8 cellular contexts compared by ENCODE assay signal in the genomic region with DNA sequence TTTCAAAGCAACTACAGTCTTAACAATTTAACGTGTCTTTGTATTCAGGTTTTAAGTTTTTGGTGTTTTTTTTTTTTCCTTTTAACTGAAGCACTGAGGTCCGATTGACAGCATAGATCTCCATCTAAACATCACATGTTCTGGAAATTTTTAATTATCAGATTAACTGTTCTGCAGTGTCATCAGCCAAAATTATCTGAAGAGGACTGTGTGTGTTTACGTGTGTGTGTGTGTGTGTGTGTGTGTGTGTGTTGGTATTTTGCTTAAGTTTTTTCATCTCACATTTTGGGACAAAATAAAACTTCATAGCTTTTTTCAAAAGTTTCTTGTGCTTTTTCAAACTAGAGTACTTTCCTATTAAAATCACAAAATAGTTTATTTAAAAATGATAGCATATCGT. TPM values are rescaled to one million over a fixed set of nuclear protein-coding genes. Genes with fewer than 3 reads are reported as not detected.
DNase-seq lines count a peak whose midpoint lies in the region; ATAC-seq and TF ChIP-seq lines count a peak whose summit lies in the region.

No MANE protein-coding gene starts in this region.

- intact Hi-C loops in transverse colon (cut with DNase I; ENCODE audit: low total_unique reads) = loop anchor here (5.0 kb wide), 1 partner anchor 172 kb away; a partner anchor contains a TSS

- TF ChIP-seq POLR2A in transverse colon (IDR thresholded peaks at IDR 0.05) = no peak

- no peak for TF ChIP-seq RAD21 in liver (IDR thresholded peaks at IDR 0.05)

- no peaks in the 10 kb centered on the region for H3K36me3 Mint-ChIP-seq in activated T-cell treated with anti-CD3 and anti-CD28 coated beads, Interleukin-2, amount 50 U/mL, for 4 hours (ENCODE audit: insufficient read depth)
- H3K36me3 Mint-ChIP-seq in activated naive CD8-positive, alpha-beta T cell treated with anti-CD3 and anti-CD28 coated beads, Interleukin-2, amount 50 U/mL, for 24 hours (ENCODE audit: low read depth) = no peaks in the 10 kb centered on the region

- H3K27me3 ChIP-seq in liver (ENCODE audit: control insufficient read depth in 4 of 4, insufficient read depth in 4 of 4, low read length in 3 of 4) = no peaks in the 10 kb centered on the region
- peaks cover under 1% of the 10 kb centered on the region for H3K27me3 ChIP-seq in transverse colon

- no peaks in the 10 kb centered on the region for H3K27me3 Mint-ChIP-seq in activated T-cell treated with anti-CD3 and anti-CD28 coated beads, Interleukin-2, amount 50 U/mL, for 4 hours (ENCODE audit: low read depth)
- H3K27me3 Mint-ChIP-seq in activated naive CD8-positive, alpha-beta T cell treated with anti-CD3 and anti-CD28 coated beads, Interleukin-2, amount 50 U/mL, for 24 hours = no peaks in the 10 kb centered on the region

- DNase-seq in activated T-cell treated with anti-CD3 and anti-CD28 coated beads, Interleukin-2, amount 50 U/mL, for 4 hours = no peak
- no peak for DNase-seq in activated T-cell treated with anti-CD3 and anti-CD28 coated beads, Interleukin-2, amount 50 U/mL, for 1 hour
- no peak for DNase-seq in activated naive CD8-positive, alpha-beta T cell treated with anti-CD3 and anti-CD28 coated beads, Interleukin-2, amount 50 U/mL, for 24 hours
- DNase-seq in transverse colon = no peak
- DNase-seq in activated CD4-positive, CD25-positive, alpha-beta regulatory T cell treated with anti-CD3 and anti-CD28 coated beads, Interleukin-2, amount 50 U/mL, for 72 hours = no peak
- no peak for DNase-seq in stimulated activated naive CD4-positive, alpha-beta T cell (lab: John Stamatoyannopoulos, UW)

- peak overlapping the region; percentile 89 for H3K4me3 Mint-ChIP-seq in activated T-cell treated with anti-CD3 and anti-CD28 coated beads, Interleukin-2, amount 50 U/mL, for 4 hours
- no peak overlapping the region for H3K4me3 Mint-ChIP-seq in activated naive CD8-positive, alpha-beta T cell treated with anti-CD3 and anti-CD28 coated beads, Interleukin-2, amount 50 U/mL, for 24 hours

- no peaks in the 10 kb centered on the region for H3K9me3 ChIP-seq in liver (ENCODE audit: control insufficient read depth in 4 of 4, low read length in 3 of 4)
- no peaks in the 10 kb centered on the region for H3K9me3 ChIP-seq in transverse colon

- H3K27ac Mint-ChIP-seq in activated naive CD8-positive, alpha-beta T cell treated with anti-CD3 and anti-CD28 coated beads, Interleukin-2, amount 50 U/mL, for 24 hours = peak overlapping the region; percentile 95

- TF ChIP-seq EP300 in transverse colon (IDR thresholded peaks at IDR 0.05; ENCODE audit: low read depth) = no peak

- WGBS in liver = 26% methylated on average over 4 of the region's 4 CpGs
- WGBS in transverse colon (ENCODE audit: low coverage in 1 of 2), 2 donors = 28 to 38% methylated on average over 3 to 4 of the region's 4 CpGs

- no peaks in the 10 kb centered on the region for H3K9me3 Mint-ChIP-seq in activated T-cell treated with anti-CD3 and anti-CD28 coated beads, Interleukin-2, amount 50 U/mL, for 4 hours
- H3K9me3 Mint-ChIP-seq in activated naive CD8-positive, alpha-beta T cell treated with anti-CD3 and anti-CD28 coated beads, Interleukin-2, amount 50 U/mL, for 24 hours = no peaks in the 10 kb centered on the region

- no peak for TF ChIP-seq CTCF in liver (IDR thresholded peaks at IDR 0.05; ENCODE audit: low read depth, low read length, missing input control)
- TF ChIP-seq CTCF in transverse colon (IDR thresholded peaks at IDR 0.05) = no peak

- H3K9ac ChIP-seq in liver (ENCODE audit: low read depth in 1 of 2, low read length in 2 of 2) = peak overlapping the region in 1 of 2 donors; percentile 82

- H3K4me3 ChIP-seq in liver (ENCODE audit: low read depth in 1 of 3, low read length in 3 of 3) (peak overlapping the region; percentile 89 to 95 (median 89)), transverse colon (peak overlapping the region in 3 of 4 donors; percentile 96 to 99 (median 98))

- ATAC-seq in activated T-cell treated with anti-CD3 and anti-CD28 coated beads, Interleukin-2, amount 50 U/mL, for 4 hours = no peak
- no peak for ATAC-seq in activated naive CD8-positive, alpha-beta T cell treated with anti-CD3 and anti-CD28 coated beads, Interleukin-2, amount 50 U/mL, for 24 hours
- ATAC-seq in HG02938 (IDR thresholded peaks at IDR 0.05; ENCODE audit: unreplicated experiment) = no peak

- in situ Hi-C loops in transverse colon (cut with MboI; ENCODE audit: low pct_ligation_motif_present in 1 of 4, low pct_unique_long_range_greater_than_20kb in 1 of 4, low sequenced_read_pairs in 3 of 4) = loop anchor here in 1 of 4 donors (10.0 kb wide), 1 partner anchor 165 kb away; no protein-coding TSS in a partner anchor

- no peaks in the 10 kb centered on the region for H3K36me3 ChIP-seq in liver (ENCODE audit: control insufficient read depth in 4 of 4, insufficient read depth in 3 of 4, low read depth in 1 of 4, low read length in 3 of 4)
- no peaks in the 10 kb centered on the region for H3K36me3 ChIP-seq in transverse colon

- H3K4me1 ChIP-seq in liver (ENCODE audit: control insufficient read depth in 4 of 4, insufficient read depth in 4 of 4, low read length in 3 of 4) = peaks cover 2 to 18% (median 6%) of the 10 kb centered on the region in 4 donors
- H3K4me1 ChIP-seq in transverse colon = peaks cover 0 to 33% (median 12%) of the 10 kb centered on the region in 4 donors

- H3K27ac ChIP-seq in liver (ENCODE audit: low read depth in 1 of 2, low read length in 2 of 2) (peak overlapping the region in 1 of 2 donors; percentile 98), transverse colon (peak overlapping the region; percentile 97 to 100 (median 100))

- peaks cover 42% of the 10 kb centered on the region for H3K4me1 Mint-ChIP-seq in activated T-cell treated with anti-CD3 and anti-CD28 coated beads, Interleukin-2, amount 50 U/mL, for 4 hours (ENCODE audit: low read depth)
- peaks cover 39% of the 10 kb centered on the region for H3K4me1 Mint-ChIP-seq in activated naive CD8-positive, alpha-beta T cell treated with anti-CD3 and anti-CD28 coated beads, Interleukin-2, amount 50 U/mL, for 24 hours

TF ChIP-seq in liver, 16 proteins besides CTCF, POLR2A, EP300 and RAD21 (continues in another document):
- TF ChIP-seq, protein P1, sequence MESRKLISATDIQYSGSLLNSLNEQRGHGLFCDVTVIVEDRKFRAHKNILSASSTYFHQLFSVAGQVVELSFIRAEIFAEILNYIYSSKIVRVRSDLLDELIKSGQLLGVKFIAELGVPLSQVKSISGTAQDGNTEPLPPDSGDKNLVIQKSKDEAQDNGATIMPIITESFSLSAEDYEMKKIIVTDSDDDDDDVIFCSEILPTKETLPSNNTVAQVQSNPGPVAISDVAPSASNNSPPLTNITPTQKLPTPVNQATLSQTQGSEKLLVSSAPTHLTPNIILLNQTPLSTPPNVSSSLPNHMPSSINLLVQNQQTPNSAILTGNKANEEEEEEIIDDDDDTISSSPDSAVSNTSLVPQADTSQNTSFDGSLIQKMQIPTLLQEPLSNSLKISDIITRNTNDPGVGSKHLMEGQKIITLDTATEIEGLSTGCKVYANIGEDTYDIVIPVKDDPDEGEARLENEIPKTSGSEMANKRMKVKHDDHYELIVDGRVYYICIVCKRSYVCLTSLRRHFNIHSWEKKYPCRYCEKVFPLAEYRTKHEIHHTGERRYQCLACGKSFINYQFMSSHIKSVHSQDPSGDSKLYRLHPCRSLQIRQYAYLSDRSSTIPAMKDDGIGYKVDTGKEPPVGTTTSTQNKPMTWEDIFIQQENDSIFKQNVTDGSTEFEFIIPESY (IDR thresholded peaks at IDR 0.05) = no peak
- TF ChIP-seq FOXA2 (IDR thresholded peaks at IDR 0.05) (no peak), EGR1 (IDR thresholded peaks at IDR 0.05; ENCODE audit: low read depth in 2 of 2) (no peak), HNF4A (conservative IDR thresholded peaks at IDR 0.05) (no peak), FOXA1 (IDR thresholded peaks at IDR 0.05) (no peak), NR2F2 (IDR thresholded peaks at IDR 0.05) (no peak), JUND (IDR thresholded peaks at IDR 0.05) (no peak), SP1 (IDR thresholded peaks at IDR 0.05) (no peak), YY1 (IDR thresholded peaks at IDR 0.05) (no peak), HNF4G (IDR thresholded peaks at IDR 0.05) (no peak), RXRA (IDR thresholded peaks at IDR 0.05) (no peak)
- TF ChIP-seq, protein P2, sequence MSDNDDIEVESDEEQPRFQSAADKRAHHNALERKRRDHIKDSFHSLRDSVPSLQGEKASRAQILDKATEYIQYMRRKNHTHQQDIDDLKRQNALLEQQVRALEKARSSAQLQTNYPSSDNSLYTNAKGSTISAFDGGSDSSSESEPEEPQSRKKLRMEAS (IDR thresholded peaks at IDR 0.05) = no peak
- TF ChIP-seq, protein P3, sequence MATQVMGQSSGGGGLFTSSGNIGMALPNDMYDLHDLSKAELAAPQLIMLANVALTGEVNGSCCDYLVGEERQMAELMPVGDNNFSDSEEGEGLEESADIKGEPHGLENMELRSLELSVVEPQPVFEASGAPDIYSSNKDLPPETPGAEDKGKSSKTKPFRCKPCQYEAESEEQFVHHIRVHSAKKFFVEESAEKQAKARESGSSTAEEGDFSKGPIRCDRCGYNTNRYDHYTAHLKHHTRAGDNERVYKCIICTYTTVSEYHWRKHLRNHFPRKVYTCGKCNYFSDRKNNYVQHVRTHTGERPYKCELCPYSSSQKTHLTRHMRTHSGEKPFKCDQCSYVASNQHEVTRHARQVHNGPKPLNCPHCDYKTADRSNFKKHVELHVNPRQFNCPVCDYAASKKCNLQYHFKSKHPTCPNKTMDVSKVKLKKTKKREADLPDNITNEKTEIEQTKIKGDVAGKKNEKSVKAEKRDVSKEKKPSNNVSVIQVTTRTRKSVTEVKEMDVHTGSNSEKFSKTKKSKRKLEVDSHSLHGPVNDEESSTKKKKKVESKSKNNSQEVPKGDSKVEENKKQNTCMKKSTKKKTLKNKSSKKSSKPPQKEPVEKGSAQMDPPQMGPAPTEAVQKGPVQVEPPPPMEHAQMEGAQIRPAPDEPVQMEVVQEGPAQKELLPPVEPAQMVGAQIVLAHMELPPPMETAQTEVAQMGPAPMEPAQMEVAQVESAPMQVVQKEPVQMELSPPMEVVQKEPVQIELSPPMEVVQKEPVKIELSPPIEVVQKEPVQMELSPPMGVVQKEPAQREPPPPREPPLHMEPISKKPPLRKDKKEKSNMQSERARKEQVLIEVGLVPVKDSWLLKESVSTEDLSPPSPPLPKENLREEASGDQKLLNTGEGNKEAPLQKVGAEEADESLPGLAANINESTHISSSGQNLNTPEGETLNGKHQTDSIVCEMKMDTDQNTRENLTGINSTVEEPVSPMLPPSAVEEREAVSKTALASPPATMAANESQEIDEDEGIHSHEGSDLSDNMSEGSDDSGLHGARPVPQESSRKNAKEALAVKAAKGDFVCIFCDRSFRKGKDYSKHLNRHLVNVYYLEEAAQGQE (IDR thresholded peaks at IDR 0.05) = no peak
- TF ChIP-seq, protein P4, sequence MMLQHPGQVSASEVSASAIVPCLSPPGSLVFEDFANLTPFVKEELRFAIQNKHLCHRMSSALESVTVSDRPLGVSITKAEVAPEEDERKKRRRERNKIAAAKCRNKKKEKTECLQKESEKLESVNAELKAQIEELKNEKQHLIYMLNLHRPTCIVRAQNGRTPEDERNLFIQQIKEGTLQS (IDR thresholded peaks at IDR 0.05) = no peak

RNA-seq across cellular contexts. Expression of a gene that starts 1.8 kb away (rescaled TPM):
- total RNA-seq in activated T-cell treated with anti-CD3 and anti-CD28 coated beads, Interleukin-2, amount 50 U/mL, for 4 hours = 10 to 100 TPM; 11.4 to 16.1 (median 12.0) TPM
- total RNA-seq in liver (10 to 100 TPM; 10.6 to 14.6 TPM), transverse colon (10 to 100 TPM; 11.6 to 24.3 (median 18.1) TPM)
- polyA plus RNA-seq in liver = 1 to 10 TPM; 3.6 to 3.9 TPM
